In genomic region chr2:107502463-107503079, GRCh38 we compare ENCODE assay signal across 2 cellular contexts.
TF ChIP-seq lines count a peak whose summit lies in the region.

No MANE protein-coding gene starts in this region.

TF ChIP-seq in GM23338, 12 proteins besides CTCF, POLR2A, EP300 and RAD21 (continued from another document):
- no peak for TF ChIP-seq ETS1 (IDR thresholded peaks at IDR 0.05)
- no peak for TF ChIP-seq ZNF114 (CRISPR knock-in tag; IDR thresholded peaks at IDR 0.05)
- no peak for TF ChIP-seq ZNF462 (CRISPR knock-in tag; IDR thresholded peaks at IDR 0.05)
- no peak; the same call in 1 of the 2 replicates for TF ChIP-seq NANOG (IDR thresholded peaks at IDR 0.05; ENCODE audit: borderline replicate concordance)
TF ChIP-seq in GM23338: peak in this region for 0.

TF ChIP-seq in H1, 55 proteins besides CTCF, POLR2A, EP300 and RAD21 (continued from another document):
- TF ChIP-seq CHD7 (IDR thresholded peaks at IDR 0.05; ENCODE audit: insufficient replicate concordance, low read length) = peak; percentile 79
- peak; percentile 25; the same call in 1 of the 2 replicates for TF ChIP-seq YY1 (IDR thresholded peaks at IDR 0.05; ENCODE audit: low read depth, low read length)
- TF ChIP-seq CHD2 (IDR thresholded peaks at IDR 0.05; ENCODE audit: low read length) = no peak
